ENCODE assay signal across 1 cellular context in genomic region chr22:21457023-21457787, GRCh38.
TF ChIP-seq lines count a peak whose summit lies in the region.

No MANE protein-coding gene starts in this region.

TF ChIP-seq in HepG2, 621 proteins besides CTCF, POLR2A, EP300 and RAD21 (continued from another document and continues in another):
- no peak for TF ChIP-seq ZNF597 (CRISPR knock-in tag; IDR thresholded peaks at IDR 0.05)
- TF ChIP-seq NPAS2 (CRISPR knock-in tag; IDR thresholded peaks at IDR 0.05; ENCODE audit: borderline replicate concordance): no peak
- TF ChIP-seq ZFAT (CRISPR knock-in tag; conservative IDR thresholded peaks at IDR 0.05): no peak
- TF ChIP-seq ZNF790 (CRISPR knock-in tag; IDR thresholded peaks at IDR 0.05; ENCODE audit: borderline replicate concordance): no peak
- peak; percentile 16; the same call in 1 of the 2 replicates for TF ChIP-seq SP5 (CRISPR knock-in tag; IDR thresholded peaks at IDR 0.05; ENCODE audit: borderline replicate concordance, low read depth)
- TF ChIP-seq TCF12 (IDR thresholded peaks at IDR 0.05): no peak
- no peak for TF ChIP-seq TCF12 (CRISPR knock-in tag; IDR thresholded peaks at IDR 0.05)
- TF ChIP-seq, protein P1, sequence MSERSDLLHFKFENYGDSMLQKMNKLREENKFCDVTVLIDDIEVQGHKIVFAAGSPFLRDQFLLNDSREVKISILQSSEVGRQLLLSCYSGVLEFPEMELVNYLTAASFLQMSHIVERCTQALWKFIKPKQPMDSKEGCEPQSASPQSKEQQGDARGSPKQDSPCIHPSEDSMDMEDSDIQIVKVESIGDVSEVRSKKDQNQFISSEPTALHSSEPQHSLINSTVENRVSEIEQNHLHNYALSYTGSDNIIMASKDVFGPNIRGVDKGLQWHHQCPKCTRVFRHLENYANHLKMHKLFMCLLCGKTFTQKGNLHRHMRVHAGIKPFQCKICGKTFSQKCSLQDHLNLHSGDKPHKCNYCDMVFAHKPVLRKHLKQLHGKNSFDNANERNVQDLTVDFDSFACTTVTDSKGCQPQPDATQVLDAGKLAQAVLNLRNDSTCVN (CRISPR knock-in tag; IDR thresholded peaks at IDR 0.05; ENCODE audit: borderline replicate concordance): no peak
- no peak for TF ChIP-seq PCBP2 (optimal IDR thresholded peaks at IDR 0.05; ENCODE audit: low read depth, low read length, poor library complexity, severe bottlenecking)
- TF ChIP-seq CBX5 (CRISPR knock-in tag; IDR thresholded peaks at IDR 0.05; ENCODE audit: borderline replicate concordance): 0 out of 2 replicates have a peak, but pooled peaks have one; percentile 57
- TF ChIP-seq JUN (CRISPR knock-in tag; IDR thresholded peaks at IDR 0.05): peak; percentile 67
- no peak for TF ChIP-seq PCBP1 (IDR thresholded peaks at IDR 0.05; ENCODE audit: borderline replicate concordance, low read depth, low read length)
- no peak for TF ChIP-seq SMC3 (IDR thresholded peaks at IDR 0.05; ENCODE audit: low read length)
- no peak for TF ChIP-seq RBFOX2 (IDR thresholded peaks at IDR 0.05; ENCODE audit: low read depth, low read length)
- TF ChIP-seq ZNF644 (CRISPR knock-in tag; IDR thresholded peaks at IDR 0.05; ENCODE audit: low read depth): no peak
- no peak for TF ChIP-seq THYN1 (CRISPR knock-in tag; IDR thresholded peaks at IDR 0.05; ENCODE audit: borderline replicate concordance, low read depth)
- TF ChIP-seq ZNF530 (CRISPR knock-in tag; IDR thresholded peaks at IDR 0.05; ENCODE audit: low read depth): no peak
- no peak for TF ChIP-seq TMF1 (CRISPR knock-in tag; IDR thresholded peaks at IDR 0.05; ENCODE audit: low read depth)
- 0 out of 2 replicates have a peak, but pooled peaks have one; percentile 33 for TF ChIP-seq ZNF143 (CRISPR knock-in tag; IDR thresholded peaks at IDR 0.05)
- peak; percentile 44 for TF ChIP-seq NRL (CRISPR knock-in tag; IDR thresholded peaks at IDR 0.05; ENCODE audit: borderline replicate concordance)
- no peak for TF ChIP-seq ZNF20 (CRISPR knock-in tag; IDR thresholded peaks at IDR 0.05)
- no peak for TF ChIP-seq ZNF207 (IDR thresholded peaks at IDR 0.05; ENCODE audit: borderline replicate concordance)
- no peak for TF ChIP-seq ZNF792 (CRISPR knock-in tag; IDR thresholded peaks at IDR 0.05)
- no peak; the same call in 1 of the 2 replicates for TF ChIP-seq ZNF580 (CRISPR knock-in tag; IDR thresholded peaks at IDR 0.05; ENCODE audit: borderline replicate concordance, low read depth)
- no peak for TF ChIP-seq ZSCAN12 (CRISPR knock-in tag; IDR thresholded peaks at IDR 0.05)
- TF ChIP-seq, protein P2, sequence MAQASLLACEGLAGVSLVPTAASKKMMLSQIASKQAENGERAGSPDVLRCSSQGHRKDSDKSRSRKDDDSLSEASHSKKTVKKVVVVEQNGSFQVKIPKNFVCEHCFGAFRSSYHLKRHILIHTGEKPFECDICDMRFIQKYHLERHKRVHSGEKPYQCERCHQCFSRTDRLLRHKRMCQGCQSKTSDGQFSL (CRISPR knock-in tag; IDR thresholded peaks at IDR 0.05): no peak
- TF ChIP-seq SMAD1 (CRISPR knock-in tag; IDR thresholded peaks at IDR 0.05; ENCODE audit: borderline replicate concordance, low read depth): 0 out of 2 replicates have a peak, but pooled peaks have one; percentile 12
- no peak for TF ChIP-seq BRCA1 (CRISPR knock-in tag; IDR thresholded peaks at IDR 0.05)
- no peak for TF ChIP-seq NR3C1 (CRISPR knock-in tag; IDR thresholded peaks at IDR 0.05)
- no peak for TF ChIP-seq ZNF558 (CRISPR knock-in tag; IDR thresholded peaks at IDR 0.05; ENCODE audit: borderline replicate concordance)
- TF ChIP-seq, protein P3, sequence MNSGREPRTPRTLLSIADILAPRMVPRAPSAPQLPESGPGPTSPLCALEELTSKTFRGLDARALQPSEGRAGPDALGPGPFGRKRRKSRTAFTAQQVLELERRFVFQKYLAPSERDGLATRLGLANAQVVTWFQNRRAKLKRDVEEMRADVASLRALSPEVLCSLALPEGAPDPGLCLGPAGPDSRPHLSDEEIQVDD (CRISPR knock-in tag; IDR thresholded peaks at IDR 0.05; ENCODE audit: borderline replicate concordance): no peak
- TF ChIP-seq ZSCAN9 (CRISPR knock-in tag; IDR thresholded peaks at IDR 0.05; ENCODE audit: borderline replicate concordance): peak; percentile 17; the same call in 1 of the 2 replicates
- 0 out of 2 replicates have a peak, but pooled peaks have one; percentile 49 for TF ChIP-seq BORCS8-MEF2B (CRISPR knock-in tag; IDR thresholded peaks at IDR 0.05)
- no peak for TF ChIP-seq ZNF512B (CRISPR knock-in tag; IDR thresholded peaks at IDR 0.05; ENCODE audit: borderline replicate concordance)
- no peak for TF ChIP-seq POLR2AphosphoS2 (IDR thresholded peaks at IDR 0.05; ENCODE audit: low read depth, low read length)
- TF ChIP-seq RFX3 (CRISPR knock-in tag; IDR thresholded peaks at IDR 0.05): no peak
- TF ChIP-seq, protein P4, sequence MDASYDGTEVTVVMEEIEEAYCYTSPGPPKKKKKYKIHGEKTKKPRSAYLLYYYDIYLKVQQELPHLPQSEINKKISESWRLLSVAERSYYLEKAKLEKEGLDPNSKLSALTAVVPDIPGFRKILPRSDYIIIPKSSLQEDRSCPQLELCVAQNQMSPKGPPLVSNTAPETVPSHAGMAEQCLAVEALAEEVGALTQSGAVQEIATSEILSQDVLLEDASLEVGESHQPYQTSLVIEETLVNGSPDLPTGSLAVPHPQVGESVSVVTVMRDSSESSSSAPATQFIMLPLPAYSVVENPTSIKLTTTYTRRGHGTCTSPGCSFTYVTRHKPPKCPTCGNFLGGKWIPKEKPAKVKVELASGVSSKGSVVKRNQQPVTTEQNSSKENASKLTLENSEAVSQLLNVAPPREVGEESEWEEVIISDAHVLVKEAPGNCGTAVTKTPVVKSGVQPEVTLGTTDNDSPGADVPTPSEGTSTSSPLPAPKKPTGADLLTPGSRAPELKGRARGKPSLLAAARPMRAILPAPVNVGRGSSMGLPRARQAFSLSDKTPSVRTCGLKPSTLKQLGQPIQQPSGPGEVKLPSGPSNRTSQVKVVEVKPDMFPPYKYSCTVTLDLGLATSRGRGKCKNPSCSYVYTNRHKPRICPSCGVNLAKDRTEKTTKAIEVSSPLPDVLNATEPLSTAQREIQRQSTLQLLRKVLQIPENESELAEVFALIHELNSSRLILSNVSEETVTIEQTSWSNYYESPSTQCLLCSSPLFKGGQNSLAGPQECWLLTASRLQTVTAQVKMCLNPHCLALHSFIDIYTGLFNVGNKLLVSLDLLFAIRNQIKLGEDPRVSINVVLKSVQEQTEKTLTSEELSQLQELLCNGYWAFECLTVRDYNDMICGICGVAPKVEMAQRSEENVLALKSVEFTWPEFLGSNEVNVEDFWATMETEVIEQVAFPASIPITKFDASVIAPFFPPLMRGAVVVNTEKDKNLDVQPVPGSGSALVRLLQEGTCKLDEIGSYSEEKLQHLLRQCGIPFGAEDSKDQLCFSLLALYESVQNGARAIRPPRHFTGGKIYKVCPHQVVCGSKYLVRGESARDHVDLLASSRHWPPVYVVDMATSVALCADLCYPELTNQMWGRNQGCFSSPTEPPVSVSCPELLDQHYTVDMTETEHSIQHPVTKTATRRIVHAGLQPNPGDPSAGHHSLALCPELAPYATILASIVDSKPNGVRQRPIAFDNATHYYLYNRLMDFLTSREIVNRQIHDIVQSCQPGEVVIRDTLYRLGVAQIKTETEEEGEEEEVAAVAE (CRISPR knock-in tag; IDR thresholded peaks at IDR 0.05; ENCODE audit: borderline replicate concordance): no peak
- TF ChIP-seq MATR3 (CRISPR knock-in tag; IDR thresholded peaks at IDR 0.05): no peak
- 0 out of 2 replicates have a peak, but pooled peaks have one; percentile 41 for TF ChIP-seq ZNF335 (CRISPR knock-in tag; IDR thresholded peaks at IDR 0.05)
- TF ChIP-seq SOX13 (IDR thresholded peaks at IDR 0.05): no peak
- peak in 1 of 2 experiments; percentile 19; a peak in 1 of 4 replicates for TF ChIP-seq SOX13 (CRISPR knock-in tag; conservative IDR thresholded peaks at IDR 0.05 in 1 of 2, IDR thresholded peaks at IDR 0.05 in 1 of 2)
- no peak; the same call in 1 of the 2 replicates for TF ChIP-seq ZNF747 (CRISPR knock-in tag; IDR thresholded peaks at IDR 0.05; ENCODE audit: borderline replicate concordance)
- TF ChIP-seq TEAD3 (CRISPR knock-in tag; optimal IDR thresholded peaks at IDR 0.05; ENCODE audit: borderline replicate concordance): no peak
- TF ChIP-seq TEF (CRISPR knock-in tag; IDR thresholded peaks at IDR 0.05): no peak
- TF ChIP-seq HOXA3 (CRISPR knock-in tag; IDR thresholded peaks at IDR 0.05): peak; percentile 61; the same call in 1 of the 2 replicates
- TF ChIP-seq, protein P5, sequence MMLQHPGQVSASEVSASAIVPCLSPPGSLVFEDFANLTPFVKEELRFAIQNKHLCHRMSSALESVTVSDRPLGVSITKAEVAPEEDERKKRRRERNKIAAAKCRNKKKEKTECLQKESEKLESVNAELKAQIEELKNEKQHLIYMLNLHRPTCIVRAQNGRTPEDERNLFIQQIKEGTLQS (CRISPR knock-in tag; IDR thresholded peaks at IDR 0.05): peak; percentile 63; the same call in 1 of the 2 replicates
- no peak for TF ChIP-seq ZNF264 (CRISPR knock-in tag; IDR thresholded peaks at IDR 0.05)
- peak; percentile 30; the same call in 1 of the 2 replicates for TF ChIP-seq KDM6A (CRISPR knock-in tag; IDR thresholded peaks at IDR 0.05; ENCODE audit: low read depth)
- TF ChIP-seq, protein P6, sequence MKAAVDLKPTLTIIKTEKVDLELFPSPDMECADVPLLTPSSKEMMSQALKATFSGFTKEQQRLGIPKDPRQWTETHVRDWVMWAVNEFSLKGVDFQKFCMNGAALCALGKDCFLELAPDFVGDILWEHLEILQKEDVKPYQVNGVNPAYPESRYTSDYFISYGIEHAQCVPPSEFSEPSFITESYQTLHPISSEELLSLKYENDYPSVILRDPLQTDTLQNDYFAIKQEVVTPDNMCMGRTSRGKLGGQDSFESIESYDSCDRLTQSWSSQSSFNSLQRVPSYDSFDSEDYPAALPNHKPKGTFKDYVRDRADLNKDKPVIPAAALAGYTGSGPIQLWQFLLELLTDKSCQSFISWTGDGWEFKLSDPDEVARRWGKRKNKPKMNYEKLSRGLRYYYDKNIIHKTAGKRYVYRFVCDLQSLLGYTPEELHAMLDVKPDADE (CRISPR knock-in tag; IDR thresholded peaks at IDR 0.05): no peak
- no peak for TF ChIP-seq IKZF4 (CRISPR knock-in tag; IDR thresholded peaks at IDR 0.05; ENCODE audit: borderline replicate concordance, low read depth, not compliant biosample characterization)
- TF ChIP-seq DPF2 (CRISPR knock-in tag; IDR thresholded peaks at IDR 0.05; ENCODE audit: borderline replicate concordance, low read depth): peak; percentile 76
- no peak for TF ChIP-seq ZNF670 (CRISPR knock-in tag; IDR thresholded peaks at IDR 0.05; ENCODE audit: borderline replicate concordance)
- TF ChIP-seq NONO (IDR thresholded peaks at IDR 0.05): no peak
- peak; percentile 76; the same call in 1 of the 2 replicates for TF ChIP-seq NONO (CRISPR knock-in tag; conservative IDR thresholded peaks at IDR 0.05)
- TF ChIP-seq XRCC5 (optimal IDR thresholded peaks at IDR 0.05; ENCODE audit: low read length): peak; percentile 14
- TF ChIP-seq ZNF124 (CRISPR knock-in tag; IDR thresholded peaks at IDR 0.05): no peak
- no peak for TF ChIP-seq RARG (CRISPR knock-in tag; IDR thresholded peaks at IDR 0.05; ENCODE audit: low read depth)
- no peak for TF ChIP-seq ZNF879 (CRISPR knock-in tag; IDR thresholded peaks at IDR 0.05)
- TF ChIP-seq NCOA1 (CRISPR knock-in tag; IDR thresholded peaks at IDR 0.05): no peak
- TF ChIP-seq RFX5 (IDR thresholded peaks at IDR 0.05; ENCODE audit: low read depth, low read length): no peak
- TF ChIP-seq ZFP37 (CRISPR knock-in tag; IDR thresholded peaks at IDR 0.05; ENCODE audit: borderline replicate concordance): no peak
